ENCODE assay signal across 1 cellular context in the genomic region with DNA sequence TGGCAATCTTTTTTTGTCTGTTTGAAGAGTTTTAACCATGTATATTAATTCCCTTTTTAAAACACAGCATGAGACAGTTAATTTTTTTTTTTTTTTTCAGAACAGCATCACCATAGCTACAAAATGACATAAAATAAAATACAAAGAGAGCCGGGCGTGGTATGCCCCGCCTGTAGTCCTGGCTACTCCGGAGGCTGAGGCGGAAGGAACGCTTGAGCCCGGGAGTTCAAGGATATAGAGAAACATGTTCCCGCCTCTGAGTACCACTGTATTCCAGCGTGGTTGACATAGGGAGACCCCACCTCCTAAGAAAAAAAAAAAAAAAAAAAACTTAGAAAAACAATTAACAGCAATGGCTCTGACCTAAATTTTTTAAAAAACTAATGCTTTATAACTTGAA.
TF ChIP-seq lines count a peak whose summit lies in the region.

No MANE protein-coding gene starts in this region.

TF ChIP-seq in HepG2, 621 proteins besides CTCF, POLR2A, EP300 and RAD21:
- TF ChIP-seq PAWR (CRISPR knock-in tag; IDR thresholded peaks at IDR 0.05; ENCODE audit: borderline replicate concordance) (no peak), KDM2A (CRISPR knock-in tag; IDR thresholded peaks at IDR 0.05; ENCODE audit: borderline replicate concordance, low read depth) (no peak), MIER3 (CRISPR knock-in tag; IDR thresholded peaks at IDR 0.05; ENCODE audit: borderline replicate concordance) (no peak), POLR2G (IDR thresholded peaks at IDR 0.05; ENCODE audit: low read depth, low read length) (no peak), PHF5A (CRISPR knock-in tag; IDR thresholded peaks at IDR 0.05; ENCODE audit: low read depth, unreplicated experiment) (no peak), TAF15 (IDR thresholded peaks at IDR 0.05; ENCODE audit: low read depth, low read length, poor library complexity, severe bottlenecking) (no peak), ZMAT3 (CRISPR knock-in tag; conservative IDR thresholded peaks at IDR 0.05) (no peak), IRX3 (CRISPR knock-in tag; IDR thresholded peaks at IDR 0.05; ENCODE audit: borderline replicate concordance, low read depth) (no peak)
- TF ChIP-seq, protein P1, sequence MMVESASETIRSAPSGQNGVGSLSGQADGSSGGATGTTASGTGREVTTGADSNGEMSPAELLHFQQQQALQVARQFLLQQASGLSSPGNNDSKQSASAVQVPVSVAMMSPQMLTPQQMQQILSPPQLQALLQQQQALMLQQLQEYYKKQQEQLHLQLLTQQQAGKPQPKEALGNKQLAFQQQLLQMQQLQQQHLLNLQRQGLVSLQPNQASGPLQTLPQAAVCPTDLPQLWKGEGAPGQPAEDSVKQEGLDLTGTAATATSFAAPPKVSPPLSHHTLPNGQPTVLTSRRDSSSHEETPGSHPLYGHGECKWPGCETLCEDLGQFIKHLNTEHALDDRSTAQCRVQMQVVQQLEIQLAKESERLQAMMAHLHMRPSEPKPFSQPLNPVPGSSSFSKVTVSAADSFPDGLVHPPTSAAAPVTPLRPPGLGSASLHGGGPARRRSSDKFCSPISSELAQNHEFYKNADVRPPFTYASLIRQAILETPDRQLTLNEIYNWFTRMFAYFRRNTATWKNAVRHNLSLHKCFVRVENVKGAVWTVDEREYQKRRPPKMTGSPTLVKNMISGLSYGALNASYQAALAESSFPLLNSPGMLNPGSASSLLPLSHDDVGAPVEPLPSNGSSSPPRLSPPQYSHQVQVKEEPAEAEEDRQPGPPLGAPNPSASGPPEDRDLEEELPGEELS (CRISPR knock-in tag; IDR thresholded peaks at IDR 0.05) = no peak
- TF ChIP-seq, protein P2, sequence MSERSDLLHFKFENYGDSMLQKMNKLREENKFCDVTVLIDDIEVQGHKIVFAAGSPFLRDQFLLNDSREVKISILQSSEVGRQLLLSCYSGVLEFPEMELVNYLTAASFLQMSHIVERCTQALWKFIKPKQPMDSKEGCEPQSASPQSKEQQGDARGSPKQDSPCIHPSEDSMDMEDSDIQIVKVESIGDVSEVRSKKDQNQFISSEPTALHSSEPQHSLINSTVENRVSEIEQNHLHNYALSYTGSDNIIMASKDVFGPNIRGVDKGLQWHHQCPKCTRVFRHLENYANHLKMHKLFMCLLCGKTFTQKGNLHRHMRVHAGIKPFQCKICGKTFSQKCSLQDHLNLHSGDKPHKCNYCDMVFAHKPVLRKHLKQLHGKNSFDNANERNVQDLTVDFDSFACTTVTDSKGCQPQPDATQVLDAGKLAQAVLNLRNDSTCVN (CRISPR knock-in tag; IDR thresholded peaks at IDR 0.05; ENCODE audit: borderline replicate concordance) = no peak
